In the genomic region with DNA sequence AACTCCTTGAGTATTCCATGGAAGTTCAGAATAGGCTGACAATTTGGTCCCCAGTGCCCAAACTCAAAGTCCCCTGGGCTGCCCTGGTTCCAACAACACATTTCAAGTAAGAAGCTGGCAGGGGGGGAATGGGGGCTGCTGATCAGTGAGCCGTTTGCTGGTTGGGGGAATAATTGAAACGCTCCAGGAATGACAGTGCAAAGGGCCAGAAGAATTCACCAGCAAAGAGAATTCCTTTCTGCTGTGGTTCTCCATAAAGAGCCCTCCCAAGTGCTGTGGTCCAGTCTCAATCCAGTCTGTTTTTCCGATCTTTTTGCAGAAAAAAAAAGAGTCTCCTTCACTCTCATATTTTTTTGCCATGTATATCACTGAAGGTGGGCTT, we compare ENCODE assay signal across 17 cellular contexts.
DNase-seq lines count a peak whose midpoint lies in the region; ATAC-seq and TF ChIP-seq lines count a peak whose summit lies in the region.
"Had no signal": no experiment of that assay in that cellular context is flagged by ENCODE, and none has a peak within 500 bp of the region (broad histone marks: within the 10 kb centered on the region; RNA-seq: fewer than 3 reads in every experiment).

No MANE protein-coding gene starts in this region.

- intact Hi-C loops in lower lobe of right lung (cut with DNase I): no loop called here

- H3K4me3 ChIP-seq in adipocyte (ENCODE audit: low read length) (peak overlapping the region; percentile 46), lower lobe of right lung (no peak overlapping the region)
- H3K4me3 ChIP-seq: body of pancreas, prostate gland had no signal

- in situ Hi-C loops in G401 (cut with HindIII; ENCODE audit: low sequenced_read_pairs): no loop called here

- DNase-seq in G401 (ENCODE audit: low spot score): peak; percentile 11
- no peak for DNase-seq in adipocyte (ENCODE audit: low read depth)
- no peak for DNase-seq in lower lobe of right lung
- peak; percentile 26 for DNase-seq in stromal cell of bone marrow (ENCODE audit: low read depth)
- DNase-seq in activated T-cell treated with anti-CD3 and anti-CD28 coated beads, Interleukin-2, amount 50 U/mL, for 4 hours: no peak
- no peak for DNase-seq in stimulated activated CD4-positive, alpha-beta T cell treated with anti-CD3 and anti-CD28 coated beads, Interleukin-12 subunit alpha, Interleukin-12 subunit beta, amount 100 ng/mL, for 4 hours
- DNase-seq: activated CD4-positive, alpha-beta T cell treated with anti-CD3 and anti-CD28 coated beads, Interleukin-2, amount 10 ng/mL, durations not matched to agents 7 days and 5 days; body of pancreas; Calu3; KG1; NCI-H1436 treated with DMSO at 0.1 percent for 48 hours; NCI-H510A treated with DMSO at 0.1 percent for 48 hours; stimulated activated naive CD4-positive, alpha-beta T cell treated with Interleukin-2 at 50 U/mL for 16 hours had no signal

- no peaks in the 10 kb centered on the region for H3K36me3 Mint-ChIP-seq in activated T-cell treated with anti-CD3 and anti-CD28 coated beads, Interleukin-2, amount 50 U/mL, for 4 hours (ENCODE audit: insufficient read depth)

- H3K36me3 ChIP-seq in adipocyte (ENCODE audit: control insufficient read depth, insufficient read depth, low read length, severe bottlenecking) (no peaks in the 10 kb centered on the region), lower lobe of right lung (no peaks in the 10 kb centered on the region)
- H3K36me3 ChIP-seq: prostate gland had no signal

- H3K27me3 Mint-ChIP-seq in activated T-cell treated with anti-CD3 and anti-CD28 coated beads, Interleukin-2, amount 50 U/mL, for 4 hours (ENCODE audit: low read depth): peaks cover 5% of the 10 kb centered on the region
- H3K27me3 Mint-ChIP-seq: activated CD4-positive, alpha-beta T cell treated with anti-CD3 and anti-CD28 coated beads, Interleukin-2, amount 10 ng/mL, durations not matched to agents 7 days and 5 days had no signal

- H3K4me1 ChIP-seq in adipocyte (ENCODE audit: control insufficient read depth, insufficient read depth, low read length) (peaks cover 39% of the 10 kb centered on the region), lower lobe of right lung (peaks cover 25% of the 10 kb centered on the region)
- H3K4me1 ChIP-seq: body of pancreas, prostate gland had no signal

- no peak overlapping the region for H3K4me3 Mint-ChIP-seq in activated T-cell treated with anti-CD3 and anti-CD28 coated beads, Interleukin-2, amount 50 U/mL, for 4 hours
- H3K4me3 Mint-ChIP-seq: activated CD4-positive, alpha-beta T cell treated with anti-CD3 and anti-CD28 coated beads, Interleukin-2, amount 10 ng/mL, durations not matched to agents 7 days and 5 days; T-helper 2 cell treated with Interferon-gamma antibody and Interleukin-4, amounts not matched to agents 5 μg/mL and 100 μg/mL, for 36 hours had no signal

- TF ChIP-seq CTCF in lower lobe of right lung (IDR thresholded peaks at IDR 0.05): no peak

- H3K9me3 ChIP-seq in adipocyte (ENCODE audit: control insufficient read depth, low read length) (no peaks in the 10 kb centered on the region), lower lobe of right lung (no peaks in the 10 kb centered on the region)
- H3K9me3 ChIP-seq: body of pancreas, prostate gland had no signal

- H3K27me3 ChIP-seq in adipocyte (replicated peaks; ENCODE audit: control insufficient read depth, insufficient read depth, low read length) (no peaks in the 10 kb centered on the region), lower lobe of right lung (ENCODE audit: low read depth) (no peaks in the 10 kb centered on the region)
- H3K27me3 ChIP-seq: body of pancreas had no signal

- peak overlapping the region; percentile 22 for H3K27ac ChIP-seq in lower lobe of right lung
- H3K27ac ChIP-seq: body of pancreas, prostate gland had no signal

- no peaks in the 10 kb centered on the region for H3K9me3 Mint-ChIP-seq in activated T-cell treated with anti-CD3 and anti-CD28 coated beads, Interleukin-2, amount 50 U/mL, for 4 hours
- H3K9me3 Mint-ChIP-seq: activated CD4-positive, alpha-beta T cell treated with anti-CD3 and anti-CD28 coated beads, Interleukin-2, amount 10 ng/mL, durations not matched to agents 7 days and 5 days; activated T-helper 2 cell treated with anti-CD3 and anti-CD28 coated beads, Interferon-gamma antibody, Interleukin-2, Interleukin-4, amounts not matched to agents 10 μg/mL and 5 μg/mL and 100 μg/mL, durations not matched to agents 14 hours and 24 hours and 36 hours; T-helper 2 cell treated with Interferon-gamma antibody and Interleukin-4, amounts not matched to agents 5 μg/mL and 100 μg/mL, for 36 hours had no signal

- ATAC-seq in lower lobe of right lung (no peak), HG02884 (IDR thresholded peaks at IDR 0.05; ENCODE audit: unreplicated experiment) (no peak)
- ATAC-seq in activated T-cell treated with anti-CD3 and anti-CD28 coated beads, Interleukin-2, amount 50 U/mL, for 4 hours: no peak
- ATAC-seq: body of pancreas had no signal

- H3K4me1 Mint-ChIP-seq in activated T-cell treated with anti-CD3 and anti-CD28 coated beads, Interleukin-2, amount 50 U/mL, for 4 hours (ENCODE audit: low read depth): no peaks in the 10 kb centered on the region
- H3K4me1 Mint-ChIP-seq: activated CD4-positive, alpha-beta T cell treated with anti-CD3 and anti-CD28 coated beads, Interleukin-2, amount 10 ng/mL, durations not matched to agents 7 days and 5 days had no signal

- H3K9ac ChIP-seq in adipocyte (ENCODE audit: low read length): peak overlapping the region; percentile 46

Comparison
In these comparisons a context has a peak if more than half of its experiments do, and no peak if none do; other contexts are left out.
1. DNase-seq: peak in G401 (single experiment) and stromal cell of bone marrow (single experiment); none in adipocyte (single experiment), lower lobe of right lung (single experiment), activated T-cell treated with anti-CD3 and anti-CD28 coated beads, Interleukin-2, amount 50 U/mL, for 4 hours (single experiment) and stimulated activated CD4-positive, alpha-beta T cell treated with anti-CD3 and anti-CD28 coated beads, Interleukin-12 subunit alpha, Interleukin-12 subunit beta, amount 100 ng/mL, for 4 hours (single experiment).